ENCODE assay signal across 8 cellular contexts in the genomic region with DNA sequence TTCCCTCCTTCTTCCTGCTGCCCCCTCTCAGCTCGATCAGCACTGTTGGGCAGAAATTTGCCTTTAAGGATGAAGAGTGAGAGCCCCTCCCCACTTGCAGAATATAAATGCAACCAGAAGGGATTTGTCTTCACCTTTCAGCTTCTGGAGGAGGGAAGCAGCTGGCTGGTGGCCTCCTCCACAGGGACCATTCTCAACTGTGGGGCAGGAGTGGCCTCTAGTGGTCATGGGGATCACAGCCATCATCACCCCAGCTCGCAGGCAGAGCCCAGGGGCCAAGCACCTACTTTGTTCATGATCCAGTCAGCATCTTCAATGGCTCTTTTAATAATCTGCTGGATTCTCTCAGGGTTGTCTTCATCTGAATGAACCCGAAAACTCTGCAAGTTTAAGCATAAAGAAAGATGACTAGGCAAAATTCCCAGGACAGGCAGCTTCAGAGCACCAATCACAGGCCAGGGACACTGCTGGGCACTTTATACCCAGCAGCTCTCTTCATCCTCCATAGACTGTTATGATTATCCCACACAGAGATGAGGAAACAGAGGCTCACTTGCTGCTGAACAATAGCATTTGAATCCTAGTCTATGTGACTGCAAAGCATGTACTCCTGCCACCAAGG. TPM values are rescaled to one million over a fixed set of nuclear protein-coding genes. Genes with fewer than 3 reads are reported as not detected.
DNase-seq lines count a peak whose midpoint lies in the region; ATAC-seq lines count a peak whose summit lies in the region.

No MANE protein-coding gene starts in this region.

- H3K27ac ChIP-seq in mesendoderm (ENCODE audit: low read depth, low read length), result no peak overlapping the region

- peaks cover 13 to 14% of the 10 kb centered on the region in 2 donors for H3K4me1 Mint-ChIP-seq in effector memory CD8-positive, alpha-beta T cell (ENCODE audit: low read depth in 2 of 2)

- H2BK15ac ChIP-seq in mesendoderm (replicated peaks; ENCODE audit: low read depth), result no peak overlapping the region

- H2BK5ac ChIP-seq in mesendoderm (ENCODE audit: low read length), result no peak overlapping the region

- H3K36me3 ChIP-seq in mesendoderm (ENCODE audit: control insufficient read depth, insufficient read depth, low read length), result no peaks in the 10 kb centered on the region

- H3K4me2 ChIP-seq in mesendoderm (ENCODE audit: low read length), result no peak overlapping the region

- no peak overlapping the region for H2BK120ac ChIP-seq in mesendoderm (ENCODE audit: low read depth, low read length)

- no CpG with 5 or more reads among the region's 3 CpGs for WGBS in mesendoderm (ENCODE audit: extremely low coverage, insufficient coverage, low lambda C conversion rate)

- H3K4ac ChIP-seq in mesendoderm (ENCODE audit: low read depth, low read length), result no peak overlapping the region

- no peak overlapping the region for H3K18ac ChIP-seq in mesendoderm (ENCODE audit: low read length)

- H3K27me3 Mint-ChIP-seq in effector memory CD8-positive, alpha-beta T cell, result no peaks in the 10 kb centered on the region

- H4K5ac ChIP-seq in mesendoderm (ENCODE audit: low read length), result no peak overlapping the region

- no peak overlapping the region for H4K8ac ChIP-seq in mesendoderm (ENCODE audit: low read depth, low read length)

- H3K9me3 Mint-ChIP-seq in effector memory CD8-positive, alpha-beta T cell, result no peaks in the 10 kb centered on the region

- DNase-seq in ELF-1 (ENCODE audit: low read depth, low spot score), result peak; percentile 80
- peak; percentile 96 for DNase-seq in NCI-H82 (lab: John Stamatoyannopoulos, UW)
- peak; percentile 19 to 40 for DNase-seq in activated CD8-positive, alpha-beta memory T cell treated with anti-CD3 and anti-CD28 coated beads for 1 hour (ENCODE audit: extremely low read depth in 1 of 2, low read depth in 1 of 2)
- peak; percentile 56 to 67 (median 60) for DNase-seq in effector memory CD8-positive, alpha-beta T cell
- peak; percentile 72 for DNase-seq in mesendoderm
- DNase-seq in stimulated activated CD8-positive, alpha-beta memory T cell treated with anti-CD3 and anti-CD28 coated beads, Interleukin-4, amount 100 ng/mL, for 24 hours (ENCODE audit: low read depth), result peak; percentile 40

- H3K79me2 ChIP-seq in mesendoderm (ENCODE audit: control insufficient read depth, insufficient read depth, low read length), result no peaks in the 10 kb centered on the region

- no peak overlapping the region for H3K4me3 ChIP-seq in mesendoderm (ENCODE audit: low read length)

- ATAC-seq in HG03095 (IDR thresholded peaks at IDR 0.05; ENCODE audit: unreplicated experiment), result peak; percentile 68
- ATAC-seq in effector memory CD8-positive, alpha-beta T cell (replicated peaks), result peak; percentile 91
- ATAC-seq in GM21786 (IDR thresholded peaks at IDR 0.05; ENCODE audit: unreplicated experiment), result no peak

- H3K27me3 ChIP-seq in mesendoderm (ENCODE audit: insufficient read depth, low read length, poor library complexity), result no peaks in the 10 kb centered on the region

- no peak overlapping the region for H3K23ac ChIP-seq in mesendoderm (ENCODE audit: low read length)

- no peak overlapping the region for H3K9ac ChIP-seq in mesendoderm (ENCODE audit: low read length)

- no peak overlapping the region for H3K27ac Mint-ChIP-seq in effector memory CD8-positive, alpha-beta T cell

- no peak overlapping the region for H3K4me3 Mint-ChIP-seq in effector memory CD8-positive, alpha-beta T cell

- no peak overlapping the region for H3K56ac ChIP-seq in mesendoderm (ENCODE audit: low read length)

- H3K79me1 ChIP-seq in mesendoderm (ENCODE audit: low read length), result no peaks in the 10 kb centered on the region

- no peak overlapping the region for H2AK5ac ChIP-seq in mesendoderm (ENCODE audit: low read length)

- peaks cover 3% of the 10 kb centered on the region for H3K36me3 Mint-ChIP-seq in effector memory CD8-positive, alpha-beta T cell (ENCODE audit: insufficient read depth)

- H3K4me1 ChIP-seq in mesendoderm (ENCODE audit: control insufficient read depth, low read depth, low read length), result no peaks in the 10 kb centered on the region

RNA-seq across cellular contexts. Expression of a gene that starts 13.1 kb away (rescaled TPM):
- 1.9 TPM for polyA plus RNA-seq in mesendoderm (2013, experiment 1 of 2)
- polyA plus RNA-seq in mesendoderm (2013, experiment 2 of 2), result 1.8 TPM

Comparison
In these comparisons a context has a peak if more than half of its experiments do, and no peak if none do; other contexts are left out.
1. DNase-seq: peak in every context shown above with its lines; median percentile 96 in NCI-H82; 80 in ELF-1; 72 in mesendoderm; 60 in effector memory CD8-positive, alpha-beta T cell; 40 in stimulated activated CD8-positive, alpha-beta memory T cell treated with anti-CD3 and anti-CD28 coated beads, Interleukin-4, amount 100 ng/mL, for 24 hours; 30 in activated CD8-positive, alpha-beta memory T cell treated with anti-CD3 and anti-CD28 coated beads for 1 hour.